22 cellular contexts compared by ENCODE assay signal in the genomic region with DNA sequence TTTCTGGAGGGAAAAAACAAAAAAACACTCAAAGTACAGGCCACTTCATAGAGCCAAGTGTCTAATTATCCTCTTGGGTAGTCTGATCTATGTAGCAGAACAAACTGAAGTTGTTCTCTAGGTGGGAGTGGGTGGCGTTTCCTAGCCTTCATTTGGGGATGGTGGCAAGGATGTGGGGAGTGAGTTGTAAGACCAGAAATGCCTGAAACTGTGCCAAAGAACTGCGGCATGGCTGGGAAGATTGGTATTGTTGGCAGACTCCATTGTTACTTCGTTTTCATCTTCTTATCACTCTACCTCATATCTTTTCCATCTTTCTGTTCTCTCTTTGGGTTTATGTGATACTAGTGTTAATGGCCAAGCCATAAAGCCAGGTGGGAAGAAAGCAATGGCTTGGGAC.
DNase-seq lines count a peak whose midpoint lies in the region; ATAC-seq and TF ChIP-seq lines count a peak whose summit lies in the region.
"Had no signal": no experiment of that assay in that cellular context is flagged by ENCODE, and none has a peak within 500 bp of the region (broad histone marks: within the 10 kb centered on the region; RNA-seq: fewer than 3 reads in every experiment).

No MANE protein-coding gene starts in this region.

- TF ChIP-seq CTCF in epithelial cell of esophagus (IDR thresholded peaks at IDR 0.05; ENCODE audit: insufficient read depth, low read depth, low read length, missing control alignments): no peak

- H3K27ac Mint-ChIP-seq in activated T-cell treated with anti-CD3 and anti-CD28 coated beads, Interleukin-2, amount 50 U/mL, for 24 hours: peak overlapping the region; percentile 3
- H3K27ac Mint-ChIP-seq: CD4-positive, alpha-beta T cell had no signal

- no peak for DNase-seq in activated T-cell treated with anti-CD3 and anti-CD28 coated beads, Interleukin-2, amount 50 U/mL, for 24 hours
- no peak for DNase-seq in activated T-cell treated with anti-CD3 and anti-CD28 coated beads, Interleukin-2, amount 50 U/mL, for 1 hour
- peak; percentile 73 for DNase-seq in NCI-H1105 treated with DMSO at 0.1 percent for 48 hours (lab: John Stamatoyannopoulos, UW)
- DNase-seq in epithelial cell of esophagus (ENCODE audit: low read depth): peak; percentile 15
- no peak for DNase-seq in NCI-H128 (lab: John Stamatoyannopoulos, UW; ENCODE audit: unreplicated experiment)
- DNase-seq in erythroblast (lab: John Stamatoyannopoulos, UW): no peak
- DNase-seq: BE2C; CD4-positive, alpha-beta T cell; GDM1; NCI-H1417 treated with DMSO at 0.1 percent for 48 hours; NCI-H2029; NCI-H2227 treated with DMSO at 0.1 percent for 48 hours; NCI-H524 treated with DMSO at 0.1 percent for 48 hours; Right ventricle myocardium superior had no signal

- no peaks in the 10 kb centered on the region for H3K27me3 ChIP-seq in skeletal muscle satellite cell (ENCODE audit: control insufficient read depth, insufficient read depth, low read length)

- no peaks in the 10 kb centered on the region for H3K9me3 Mint-ChIP-seq in activated T-cell treated with anti-CD3 and anti-CD28 coated beads, Interleukin-2, amount 50 U/mL, for 24 hours
- H3K9me3 Mint-ChIP-seq: CD4-positive, alpha-beta T cell had no signal

- H3K4me1 Mint-ChIP-seq in activated T-cell treated with anti-CD3 and anti-CD28 coated beads, Interleukin-2, amount 50 U/mL, for 24 hours (ENCODE audit: low read depth): peaks cover 15% of the 10 kb centered on the region

- H3K27me3 Mint-ChIP-seq in activated T-cell treated with anti-CD3 and anti-CD28 coated beads, Interleukin-2, amount 50 U/mL, for 24 hours: no peaks in the 10 kb centered on the region
- H3K27me3 Mint-ChIP-seq: CD4-positive, alpha-beta T cell had no signal

- ATAC-seq in HG03196 (IDR thresholded peaks at IDR 0.05; ENCODE audit: unreplicated experiment): no peak
- ATAC-seq: HCT116, HepG2, Panc1 had no signal

- no peak overlapping the region for H3K4me3 Mint-ChIP-seq in activated T-cell treated with anti-CD3 and anti-CD28 coated beads, Interleukin-2, amount 50 U/mL, for 24 hours
- H3K4me3 Mint-ChIP-seq: CD4-positive, alpha-beta T cell had no signal

- no peak for TF ChIP-seq POLR2A in erythroblast (IDR thresholded peaks at IDR 0.05; ENCODE audit: low read length)

- H3K4me3 ChIP-seq in epithelial cell of esophagus (ENCODE audit: low read length): no peak overlapping the region
- H3K4me3 ChIP-seq in skeletal muscle satellite cell (ENCODE audit: low read length): no peak overlapping the region
- H3K4me3 ChIP-seq: GM23248, SK-N-MC had no signal

- H3K36me3 Mint-ChIP-seq in activated T-cell treated with anti-CD3 and anti-CD28 coated beads, Interleukin-2, amount 50 U/mL, for 24 hours (ENCODE audit: low read depth): no peaks in the 10 kb centered on the region

- no peak overlapping the region for H3K9ac ChIP-seq in skeletal muscle satellite cell (ENCODE audit: low read depth, low read length)
- H3K9ac ChIP-seq: GM23248, KMS-11 had no signal

- peak overlapping the region; percentile 11 for H3K4me2 ChIP-seq in skeletal muscle satellite cell (ENCODE audit: low read length)
- H3K4me2 ChIP-seq: KMS-11 had no signal

- H3K4me1 ChIP-seq in skeletal muscle satellite cell (ENCODE audit: control insufficient read depth, insufficient read depth, low read length): peaks cover 32% of the 10 kb centered on the region
- H3K4me1 ChIP-seq: BE2C had no signal

- H3K9me3 ChIP-seq in skeletal muscle satellite cell (replicated peaks; ENCODE audit: low read length): no peaks in the 10 kb centered on the region
- H3K9me3 ChIP-seq: BE2C had no signal

- H3K36me3 ChIP-seq in skeletal muscle satellite cell (ENCODE audit: insufficient read depth, low read length): no peaks in the 10 kb centered on the region
- H3K36me3 ChIP-seq: BE2C had no signal

Comparison
In these comparisons a context has a peak if more than half of its experiments do, and no peak if none do; other contexts are left out.
1. DNase-seq: peak in NCI-H1105 treated with DMSO at 0.1 percent for 48 hours (single experiment) and epithelial cell of esophagus (single experiment); none in activated T-cell treated with anti-CD3 and anti-CD28 coated beads, Interleukin-2, amount 50 U/mL, for 24 hours (single experiment), activated T-cell treated with anti-CD3 and anti-CD28 coated beads, Interleukin-2, amount 50 U/mL, for 1 hour (single experiment), NCI-H128 (single experiment) and erythroblast (0 of 2).